8 cellular contexts compared by ENCODE assay signal in the genomic region with DNA sequence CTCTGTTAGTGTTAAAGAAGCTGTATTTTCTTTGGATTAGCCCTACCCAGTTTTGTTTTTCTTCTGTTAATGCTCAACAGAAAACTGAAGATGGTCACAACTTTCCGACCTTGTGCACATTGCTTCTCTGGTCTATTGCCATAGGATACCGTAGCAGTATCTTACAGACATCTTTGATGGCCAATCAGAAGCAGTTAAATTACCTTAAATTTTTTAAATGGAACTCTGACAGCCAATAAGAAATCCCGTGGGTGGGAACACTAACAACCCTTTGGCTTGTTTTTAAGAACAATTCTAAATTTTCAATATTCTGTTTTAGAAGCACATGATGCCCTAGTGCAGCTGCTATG. TPM values are rescaled to one million over a fixed set of nuclear protein-coding genes. Genes with fewer than 3 reads are reported as not detected.
DNase-seq lines count a peak whose midpoint lies in the region; ATAC-seq and TF ChIP-seq lines count a peak whose summit lies in the region.

No MANE protein-coding gene starts in this region.

- peak; percentile 83 for ATAC-seq in CD4-positive, alpha-beta T cell (ENCODE audit: poor library complexity)
- peak; percentile 66 for ATAC-seq in HG03135 (IDR thresholded peaks at IDR 0.05; ENCODE audit: unreplicated experiment)
- peak; percentile 87 for ATAC-seq in stimulated activated naive CD8-positive, alpha-beta T cell treated with anti-CD3 and anti-CD28 coated beads, Interleukin-15, amount 100 ng/mL, for 72 hours

- H3K36me3 Mint-ChIP-seq in CD4-positive, alpha-beta T cell (ENCODE audit: low read depth), result peaks cover 17% of the 10 kb centered on the region
- peaks cover 18% of the 10 kb centered on the region for H3K36me3 Mint-ChIP-seq in MCF 10A (ENCODE audit: insufficient read depth, unreplicated experiment)

- CTCF ChIA-PET in CD4-positive, alpha-beta T cell (lab: Charles Lee), result interaction anchor here (1.0 to 3.2 kb wide), 5 partner anchors 10 to 66 kb away, joined by 3 to 9 read pairs (median 4); no protein-coding TSS in a partner anchor
- CTCF ChIA-PET in MCF 10A (lab: Yijun Ruan, JAX), result interaction anchor here (0.6 to 0.8 kb wide), 2 partner anchors 18 to 223 kb away, joined by 3 to 4 read pairs; partner anchors contain the start of gene NFYC

- POLR2A ChIA-PET in CD4-positive, alpha-beta T cell (lab: Charles Lee), result interaction anchor here (0.9 to 15.8 kb wide), 3 partner anchors 11 to 17 kb away, joined by 3 to 174 read pairs (median 4); partner anchors contain the start of gene NFYC
- POLR2A ChIA-PET in MCF 10A (lab: Yijun Ruan, JAX), result interaction anchor here (0.7 to 19.5 kb wide), 8 partner anchors 12 to 334 kb away, joined by 3 to 633 read pairs (median 12); partner anchors contain the start of gene NFYC

- no peaks in the 10 kb centered on the region for H3K9me3 Mint-ChIP-seq in CD4-positive, alpha-beta T cell
- no peaks in the 10 kb centered on the region for H3K9me3 Mint-ChIP-seq in MCF 10A (ENCODE audit: unreplicated experiment)
- H3K9me3 Mint-ChIP-seq in stimulated activated naive CD8-positive, alpha-beta T cell treated with anti-CD3 and anti-CD28 coated beads, Interleukin-15, amount 100 ng/mL, for 72 hours, result no peaks in the 10 kb centered on the region

- no peaks in the 10 kb centered on the region for H3K27me3 Mint-ChIP-seq in CD4-positive, alpha-beta T cell
- no peaks in the 10 kb centered on the region for H3K27me3 Mint-ChIP-seq in MCF 10A (ENCODE audit: insufficient read depth, unreplicated experiment)
- no peaks in the 10 kb centered on the region for H3K27me3 Mint-ChIP-seq in stimulated activated naive CD8-positive, alpha-beta T cell treated with anti-CD3 and anti-CD28 coated beads, Interleukin-15, amount 100 ng/mL, for 72 hours

- intact Hi-C loops in CD4-positive, alpha-beta T cell (cut with DNase I, micrococcal nuclease), result loop anchor here (1.0 kb wide), 1 partner anchor 17 kb away; the partner anchor contains the start of gene NFYC (in 2 of the 2)
- intact Hi-C loops in MCF 10A (cut with micrococcal nuclease), result no loop called here

- peak overlapping the region; percentile 87 for H3K27ac Mint-ChIP-seq in CD4-positive, alpha-beta T cell
- H3K27ac Mint-ChIP-seq in MCF 10A (ENCODE audit: low read depth, unreplicated experiment), result peak overlapping the region; percentile 90
- peak overlapping the region; percentile 85 to 94 for H3K27ac Mint-ChIP-seq in stimulated activated naive CD8-positive, alpha-beta T cell treated with anti-CD3 and anti-CD28 coated beads, Interleukin-15, amount 100 ng/mL, for 72 hours

- no peaks in the 10 kb centered on the region for H3K27me3 ChIP-seq in CD4-positive, alpha-beta T cell (ENCODE audit: control insufficient read depth, insufficient read depth, low read length)

- H3K9me3 ChIP-seq in CD4-positive, alpha-beta T cell (ENCODE audit: control insufficient read depth, low read length), result no peaks in the 10 kb centered on the region

- TF ChIP-seq CTCF in CD4-positive, alpha-beta T cell (IDR thresholded peaks at IDR 0.05), result no peak
- TF ChIP-seq CTCF in MCF 10A (IDR thresholded peaks at IDR 0.05; ENCODE audit: unreplicated experiment), result no peak

- no TSS peak for BruUV-seq in MCF 10A (replicated peaks; lab: Mats Ljungman, UMichigan)

- peaks cover 77% of the 10 kb centered on the region for H3K4me1 Mint-ChIP-seq in CD4-positive, alpha-beta T cell (ENCODE audit: low read depth)
- H3K4me1 Mint-ChIP-seq in MCF 10A (ENCODE audit: insufficient read depth, unreplicated experiment), result peaks cover 26% of the 10 kb centered on the region
- H3K4me1 Mint-ChIP-seq in stimulated activated naive CD8-positive, alpha-beta T cell treated with anti-CD3 and anti-CD28 coated beads, Interleukin-15, amount 100 ng/mL, for 72 hours, result peaks cover 66% of the 10 kb centered on the region

- H3K27ac ChIP-seq in CD4-positive, alpha-beta T cell (ENCODE audit: low read depth, low read length), result peak overlapping the region; percentile 56

- DNase-seq in CD4-positive, alpha-beta T cell, result no peak
- DNase-seq in GM19238 (ENCODE audit: insufficient read length, low spot score) (peak; percentile 31), NCI-H524 treated with DMSO at 0.1 percent for 48 hours (lab: John Stamatoyannopoulos, UW) (peak; percentile 85), MCF 10A (ENCODE audit: unreplicated experiment) (no peak), iris pigment epithelial cell (ENCODE audit: low read depth) (peak; percentile 91)
- no peak for DNase-seq in stimulated activated naive CD8-positive, alpha-beta T cell treated with anti-CD3 and anti-CD28 coated beads, Interleukin-15, amount 100 ng/mL, for 72 hours
- no peak for DNase-seq in activated CD8-positive, alpha-beta memory T cell treated with anti-CD3 and anti-CD28 coated beads for 24 hours

- H3K4me3 Mint-ChIP-seq in CD4-positive, alpha-beta T cell, result peak overlapping the region; percentile 93
- peak overlapping the region; percentile 97 for H3K4me3 Mint-ChIP-seq in MCF 10A (ENCODE audit: unreplicated experiment)
- H3K4me3 Mint-ChIP-seq in stimulated activated naive CD8-positive, alpha-beta T cell treated with anti-CD3 and anti-CD28 coated beads, Interleukin-15, amount 100 ng/mL, for 72 hours, result peak overlapping the region; percentile 92 to 99

RNA-seq across cellular contexts. Expression of gene NFYC, which starts 17.2 kb away (rescaled TPM):
- total RNA-seq in CD4-positive, alpha-beta T cell, result 10 to 100 TPM; 28.6 to 35.2 TPM
- total RNA-seq in MCF 10A (2022), result 66.4 and 69.6 TPM in 2 replicates

RNA-seq across cellular contexts. Expression of gene RIMS3, which starts 43.2 kb away (rescaled TPM):
- 1 to 10 TPM in 1 of 2 experiments, under 1 TPM in 1; 0.99 to 1.1 TPM for total RNA-seq in CD4-positive, alpha-beta T cell
- total RNA-seq in MCF 10A (2022), result 0.29 and 0.58 TPM in 2 replicates

Comparison
In these comparisons a context has a peak if more than half of its experiments do, and no peak if none do; other contexts are left out.
1. DNase-seq: peak in GM19238 (single experiment), NCI-H524 treated with DMSO at 0.1 percent for 48 hours (single experiment) and iris pigment epithelial cell (single experiment); none in CD4-positive, alpha-beta T cell (0 of 10), MCF 10A (single experiment), stimulated activated naive CD8-positive, alpha-beta T cell treated with anti-CD3 and anti-CD28 coated beads, Interleukin-15, amount 100 ng/mL, for 72 hours (0 of 2) and activated CD8-positive, alpha-beta memory T cell treated with anti-CD3 and anti-CD28 coated beads for 24 hours (single experiment).
2. Peak in every context shown above with its lines, with median percentiles within 50 percentile points of each other: ATAC-seq, H3K27ac Mint-ChIP-seq and H3K4me3 Mint-ChIP-seq.